Comparison of ENCODE assay signal across 8 cellular contexts in genomic region chrX:132219343-132219768, GRCh38. TPM values are rescaled to one million over a fixed set of nuclear protein-coding genes. Genes with fewer than 3 reads are reported as not detected.
DNase-seq lines count a peak whose midpoint lies in the region; ATAC-seq and TF ChIP-seq lines count a peak whose summit lies in the region.

TSS of gene RAP2C (minus strand) at chrX:132219447. CDS start at chrX:132217268, 2,179 bp downstream.

- TF ChIP-seq CTCF in foreskin keratinocyte (conservative IDR thresholded peaks at IDR 0.05) = peak; percentile 63
- TF ChIP-seq CTCF in neural crest cell (conservative IDR thresholded peaks at IDR 0.05) = peak; percentile 76
- TF ChIP-seq CTCF in thoracic aorta (IDR thresholded peaks at IDR 0.05) = peak; percentile 35

- H3K4me3 Mint-ChIP-seq in neural crest cell = peak within 1 kb of the TSS; percentile 93

- peak within 1 kb of the TSS; percentile 58; the same call in 1 of the 2 replicates for H2AFZ ChIP-seq in Karpas-422 (ENCODE audit: low read length)

- H3K79me2 ChIP-seq in Karpas-422 (ENCODE audit: low read length) = peaks cover 25% of the 10 kb centered on the region

- peak within 1 kb of the TSS; percentile 72 for H3K9ac ChIP-seq in Karpas-422 (ENCODE audit: low read length)

- peak; percentile 61 for ATAC-seq in foreskin keratinocyte
- peak; percentile 39 for ATAC-seq in thoracic aorta (ENCODE audit: insufficient number of reproducible peaks, low FRiP score, low read depth)

- H3K27me3 ChIP-seq in Karpas-422 (ENCODE audit: low read length) (no peaks in the 10 kb centered on the region), foreskin keratinocyte (no peaks in the 10 kb centered on the region), thoracic aorta (replicated peaks; ENCODE audit: insufficient read depth) (no peaks in the 10 kb centered on the region)

- no peaks in the 10 kb centered on the region for H3K9me3 ChIP-seq in Karpas-422 (ENCODE audit: low read length)
- no peaks in the 10 kb centered on the region for H3K9me3 ChIP-seq in thoracic aorta

- peak; percentile 75 for DNase-seq in ELR (ENCODE audit: low read depth)
- DNase-seq in GOT3 (lab: John Stamatoyannopoulos, UW) = peak; percentile 11
- DNase-seq in Karpas-422 = peak; percentile 85
- peak; percentile 46 to 58 for DNase-seq in SHP77 (lab: John Stamatoyannopoulos, UW)
- DNase-seq in activated gamma-delta T cell treated with Interleukin-2 at 50 U/mL for 16 hours = peak; percentile 52
- peak; percentile 13 to 43 for DNase-seq in foreskin keratinocyte
- peak; percentile 73 for DNase-seq in neural crest cell (ENCODE audit: low read depth, low spot score)
- DNase-seq in thoracic aorta (ENCODE audit: low spot score) = peak; percentile 27

- H3K4me1 ChIP-seq in Karpas-422 (ENCODE audit: low read length) = peaks cover 27% of the 10 kb centered on the region
- H3K4me1 ChIP-seq in foreskin keratinocyte = no peaks in the 10 kb centered on the region
- peaks cover 10 to 13% of the 10 kb centered on the region in 2 donors for H3K4me1 ChIP-seq in thoracic aorta (ENCODE audit: control insufficient read depth in 1 of 2, low read depth in 2 of 2)

- H3K36me3 ChIP-seq in Karpas-422 (ENCODE audit: insufficient read depth, low read length) (peaks cover 4% of the 10 kb centered on the region; the same call in 1 of the 2 replicates), thoracic aorta (no peaks in the 10 kb centered on the region)

- H3K9me2 ChIP-seq in Karpas-422 (replicated peaks; ENCODE audit: insufficient read depth, low read length) = no peaks in the 10 kb centered on the region

- H3K4me2 ChIP-seq in Karpas-422 (ENCODE audit: low read depth, low read length, poor library complexity, severe bottlenecking) = peak within 1 kb of the TSS; percentile 80

- H3K27ac Mint-ChIP-seq in neural crest cell (ENCODE audit: unreplicated experiment) = peak within 1 kb of the TSS; percentile 65

- H3K4me1 Mint-ChIP-seq in neural crest cell = peaks cover 42% of the 10 kb centered on the region

- no peaks in the 10 kb centered on the region for H3K9me3 Mint-ChIP-seq in neural crest cell

- H3K27ac ChIP-seq in Karpas-422 (ENCODE audit: low read length) (0 out of 2 replicates have a peak within 1 kb of the TSS, but pooled peaks have one; percentile 23), foreskin keratinocyte (peak within 1 kb of the TSS; percentile 94), thoracic aorta (peak within 1 kb of the TSS; percentile 64 to 95)

- H4K20me1 ChIP-seq in Karpas-422 (ENCODE audit: insufficient read depth, low read depth, low read length) = no peaks in the 10 kb centered on the region

- H3K27me3 Mint-ChIP-seq in neural crest cell (ENCODE audit: low read depth) = peaks cover 4% of the 10 kb centered on the region

- peak within 1 kb of the TSS; percentile 74 for H3K4me3 ChIP-seq in Karpas-422 (ENCODE audit: low read length)
- H3K4me3 ChIP-seq in thoracic aorta = peak within 1 kb of the TSS; percentile 81

- H3K36me3 Mint-ChIP-seq in neural crest cell (ENCODE audit: low read depth) = peaks cover 4% of the 10 kb centered on the region

RNA-seq across cellular contexts. Expression of gene RAP2C, which starts in this region (rescaled TPM):
- total RNA-seq in Karpas-422 (2014; rRNA removed; shearing (Covaris generic); ENCODE audit: low replicate concordance) = 9.8 and 27.7 TPM in 2 replicates
- total RNA-seq in foreskin keratinocyte = 23.0 and 23.5 TPM in 2 replicates
- polyA plus RNA-seq in foreskin keratinocyte = 9.5 and 10.5 TPM in 2 replicates
- 48.2 and 49.6 TPM in 2 replicates for total RNA-seq in neural crest cell
- total RNA-seq in thoracic aorta = 10 to 100 TPM; 12.3 to 14.3 TPM

Comparison
In these comparisons a context has a peak if more than half of its experiments do, and no peak if none do; other contexts are left out.
1. Peak in every context shown above with its lines: DNase-seq, ATAC-seq, H3K4me3 ChIP-seq and H3K27ac ChIP-seq.
2. DNase-seq: peak in every context shown above with its lines; median percentile 85 in Karpas-422; 75 in ELR; 73 in neural crest cell; 52 in SHP77; 52 in activated gamma-delta T cell treated with Interleukin-2 at 50 U/mL for 16 hours; 28 in foreskin keratinocyte; 27 in thoracic aorta; 11 in GOT3.
3. H3K27ac ChIP-seq: peak in every context shown above with its lines; median percentile 94 in foreskin keratinocyte; 80 in thoracic aorta; 23 in Karpas-422.